17 cellular contexts compared by ENCODE assay signal in genomic region chr10:3801558-3802192, GRCh38. TPM values are rescaled to one million over a fixed set of nuclear protein-coding genes. Genes with fewer than 3 reads are reported as not detected.
DNase-seq lines count a peak whose midpoint lies in the region; ATAC-seq, FAIRE-seq and TF ChIP-seq lines count a peak whose summit lies in the region.
"Had no signal": no experiment of that assay in that cellular context is flagged by ENCODE, and none has a peak within 500 bp of the region (broad histone marks: within the 10 kb centered on the region; RNA-seq: fewer than 3 reads in every experiment).

No MANE protein-coding gene starts in this region.

- H3K27ac ChIP-seq in A549 (peak overlapping the region; percentile 82; a peak in 4 of 6 replicates), astrocyte (ENCODE audit: low read depth, low read length) (no peak overlapping the region), right atrium auricular region (peak overlapping the region; percentile 67 to 83)
- peak overlapping the region in 8 of 11 experiments; percentile 94 to 100 (median 98); a peak in 7 of 22 replicates for H3K27ac ChIP-seq in BLaER1 treated with 17β-estradiol and CSF1 and Interleukin-3, amounts not matched to agents 10 nM and 100 nM
- H3K27ac ChIP-seq: PC-9 had no signal

- peak overlapping the region; percentile 11 for H3K4me3 Mint-ChIP-seq in astrocyte (ENCODE audit: unreplicated experiment)
- H3K4me3 Mint-ChIP-seq: H9 had no signal

- POLR2A ChIA-PET in A549 (lab: Yijun Ruan, JAX), result interaction anchor here (4.9 kb wide), 1 partner anchor 16 kb away, joined by 28 read pairs; the partner anchor contains the start of gene KLF6

- no peak overlapping the region for H3K27ac Mint-ChIP-seq in astrocyte (ENCODE audit: unreplicated experiment)
- H3K27ac Mint-ChIP-seq: H9 had no signal

- H2AFZ ChIP-seq in astrocyte (ENCODE audit: low read depth, low read length), result no peak overlapping the region
- H2AFZ ChIP-seq: PC-9 had no signal

- peaks cover 34% of the 10 kb centered on the region for H3K4me1 Mint-ChIP-seq in astrocyte (ENCODE audit: low read depth, unreplicated experiment)

- no peaks in the 10 kb centered on the region for H3K79me2 ChIP-seq in astrocyte (ENCODE audit: insufficient read depth, low read length)

- no peak for TF ChIP-seq CTCF in A549 (IDR thresholded peaks at IDR 0.05)
- TF ChIP-seq CTCF in astrocyte (IDR thresholded peaks at IDR 0.05; ENCODE audit: insufficient read depth, low read depth, low read length), result no peak
- no peak for TF ChIP-seq CTCF in right atrium auricular region (IDR thresholded peaks at IDR 0.05)

- 95% methylated on average over 11 of the region's 11 CpGs for WGBS in A549 (ENCODE audit: missing lambda C conversion rate)

- DNase-seq in A549 (ENCODE audit: low read depth in 1 of 2, low spot score in 1 of 2) (no peak), astrocyte (ENCODE audit: low read depth) (no peak), right atrium auricular region (ENCODE audit: low spot score) (no peak), frontal cortex (ENCODE audit: low spot score in 2 of 2) (no peak), AG08395 (ENCODE audit: low spot score) (no peak)
- DNase-seq: C1 segment of cervical spinal cord, DMS53, NCI-H1436, NCI-H2081, NCI-H226, NCI-H526 treated with DMSO at 0.1 percent for 48 hours, PC-9 had no signal

- H3K27me3 ChIP-seq in BLaER1 treated with 17β-estradiol and CSF1 and Interleukin-3, amounts not matched to agents 10 nM and 100 nM, result no peaks in the 10 kb centered on the region
- no peaks in the 10 kb centered on the region for H3K27me3 ChIP-seq in astrocyte (ENCODE audit: insufficient read depth, low read length)
- no peaks in the 10 kb centered on the region for H3K27me3 ChIP-seq in right atrium auricular region

- no peaks in the 10 kb centered on the region for H4K20me1 ChIP-seq in BLaER1 treated with 17β-estradiol and CSF1 and Interleukin-3, amounts not matched to agents 10 nM and 100 nM
- H4K20me1 ChIP-seq in astrocyte (ENCODE audit: insufficient read depth, low read length), result no peaks in the 10 kb centered on the region

- no peak overlapping the region for H3K9ac ChIP-seq in BLaER1 treated with 17β-estradiol and CSF1 and Interleukin-3, amounts not matched to agents 10 nM and 100 nM
- no peak overlapping the region for H3K9ac ChIP-seq in astrocyte (ENCODE audit: low read length)

- CTCF ChIA-PET in A549 (lab: Yijun Ruan, JAX), result no interaction called here

- TF ChIP-seq POLR2A in A549 (IDR thresholded peaks at IDR 0.05; ENCODE audit: low read length), result no peak

- no peak for TF ChIP-seq RAD21 in A549 (conservative IDR thresholded peaks at IDR 0.05 in 1 of 2, IDR thresholded peaks at IDR 0.05 in 1 of 2)

- FAIRE-seq in A549 (lab: Jason Lieb, UNC), result no peak
- no peak for FAIRE-seq in astrocyte (lab: Jason Lieb, UNC)
- FAIRE-seq in frontal cortex (lab: Jason Lieb, UNC), result no peak
- FAIRE-seq: GM18507 had no signal

- H3K4me2 ChIP-seq in A549, result no peak overlapping the region
- H3K4me2 ChIP-seq in BLaER1 treated with 17β-estradiol and CSF1 and Interleukin-3, amounts not matched to agents 10 nM and 100 nM, result 0 out of 22 replicates have a peak overlapping the region, but pooled peaks of 1 of the 11 experiments have one; percentile 82
- no peak overlapping the region for H3K4me2 ChIP-seq in astrocyte (ENCODE audit: low read length)
- H3K4me2 ChIP-seq: PC-9 had no signal

- H3K4me3 ChIP-seq in A549 (no peak overlapping the region), astrocyte (ENCODE audit: insufficient read depth, low read depth, low read length) (no peak overlapping the region), right atrium auricular region (no peak overlapping the region)
- H3K4me3 ChIP-seq in BLaER1 treated with 17β-estradiol and CSF1 and Interleukin-3, amounts not matched to agents 10 nM and 100 nM, result no peak overlapping the region
- H3K4me3 ChIP-seq: PC-9 had no signal

- TF ChIP-seq EP300 in A549 (IDR thresholded peaks at IDR 0.05), result no peak

- no peaks in the 10 kb centered on the region for H3K36me3 ChIP-seq in BLaER1 treated with 17β-estradiol and CSF1 and Interleukin-3, amounts not matched to agents 10 nM and 100 nM
- no peaks in the 10 kb centered on the region for H3K36me3 ChIP-seq in astrocyte (ENCODE audit: insufficient read depth, low read length)
- no peaks in the 10 kb centered on the region for H3K36me3 ChIP-seq in right atrium auricular region

- no peaks in the 10 kb centered on the region for H3K36me3 Mint-ChIP-seq in astrocyte (ENCODE audit: low read depth, unreplicated experiment)

- H3K9me3 ChIP-seq in A549, result no peaks in the 10 kb centered on the region; the same call in 2 of the 3 replicates
- peaks cover 0 to 9% (median 0%) of the 10 kb centered on the region in 11 experiments; a peak in 6 of 22 replicates for H3K9me3 ChIP-seq in BLaER1 treated with 17β-estradiol and CSF1 and Interleukin-3, amounts not matched to agents 10 nM and 100 nM (replicated peaks in 1 of 11)
- no peaks in the 10 kb centered on the region for H3K9me3 ChIP-seq in astrocyte (ENCODE audit: insufficient read depth, low read depth, low read length)
- no peaks in the 10 kb centered on the region for H3K9me3 ChIP-seq in right atrium auricular region

- H3K9me3 Mint-ChIP-seq in astrocyte (ENCODE audit: unreplicated experiment), result peaks cover 8% of the 10 kb centered on the region

- no peaks in the 10 kb centered on the region for H3K27me3 Mint-ChIP-seq in astrocyte (ENCODE audit: low read depth, unreplicated experiment)

- ATAC-seq in A549 (no peak), GM18873 (IDR thresholded peaks at IDR 0.05; ENCODE audit: low FRiP score, unreplicated experiment) (no peak)
- ATAC-seq: SK-N-SH treated with all-trans-retinoic acid at 6 μM for 48 hours had no signal

- peaks cover 41% of the 10 kb centered on the region for H3K4me1 ChIP-seq in A549
- H3K4me1 ChIP-seq in BLaER1 treated with 17β-estradiol and CSF1 and Interleukin-3, amounts not matched to agents 10 nM and 100 nM, result peaks cover 40 to 48% (median 42%) of the 10 kb centered on the region in 10 experiments
- peaks cover 31% of the 10 kb centered on the region for H3K4me1 ChIP-seq in astrocyte (ENCODE audit: insufficient read depth, low read length)
- peaks cover 0 to 41% of the 10 kb centered on the region in 2 donors for H3K4me1 ChIP-seq in right atrium auricular region

TF ChIP-seq in A549, 52 proteins besides CTCF, POLR2A, EP300 and RAD21:
- TF ChIP-seq FOXS1 (CRISPR knock-in tag; IDR thresholded peaks at IDR 0.05) (no peak), MAFK (IDR thresholded peaks at IDR 0.05; ENCODE audit: partially characterized antibody) (peak; percentile 85)

RNA-seq across cellular contexts. Expression of gene KLF6, which starts 16.7 kb away (rescaled TPM):
- polyA plus RNA-seq in A549 (2011; rRNA removed) (71.5 and 86.8 TPM in 2 replicates), A549 (2017; fragmentation: RNase III; extraction: RNeasy Plus Mini Kit Qiagen cat#74134 plus additional on column Dnase treatment) (30.5 to 31.9 TPM (median 30.6 TPM) in 3 replicates)
- polyA plus RNA-seq in A549 (2012; cell fraction: cytosol; rRNA removed), result 67.2 and 78.1 TPM in 2 replicates
- 193 and 204 TPM in 2 replicates for polyA plus RNA-seq in A549 (2012; cell fraction: nucleus; rRNA removed)
- 384 and 462 TPM in 2 replicates for polyA minus RNA-seq in A549 (2011; rRNA and poly(A)+ RNA removed)
- total RNA-seq in astrocyte (250 and 319 TPM in 2 replicates), right atrium auricular region (10 to 100 TPM; 29.1 to 44.7 TPM), frontal cortex (67.3 TPM)
